Comparison of ENCODE assay signal across 22 cellular contexts in genomic region chr9:130532426-130532825, GRCh38.
"Had no signal": no experiment of that assay in that cellular context is flagged by ENCODE, and none has a peak within 500 bp of the region (broad histone marks: within the 10 kb centered on the region; RNA-seq: fewer than 3 reads in every experiment).

No MANE protein-coding gene starts in this region.

- ATAC-seq: naive thymus-derived CD8-positive, alpha-beta T cell had no signal

- H3K4me2 ChIP-seq: hepatocyte had no signal

- H3K9me3 ChIP-seq: left ventricle myocardium inferior, neutrophil, ovary, prostate gland, testis, vagina had no signal

- H2AFZ ChIP-seq: hepatocyte had no signal

- FAIRE-seq: endometrium had no signal

- H3K79me2 ChIP-seq: hepatocyte had no signal

- H3K27me3 ChIP-seq: ovary, testis, vagina had no signal

- DNase-seq: activated CD4-positive, alpha-beta T cell treated with anti-CD3 and anti-CD28 coated beads, Interleukin-2, amount 50 U/mL, for 1 hour; activated CD4-positive, CD25-positive, alpha-beta regulatory T cell treated with anti-CD3 and anti-CD28 coated beads, Interleukin-2, amount 50 U/mL, for 72 hours; activated naive CD4-positive, alpha-beta T cell treated with Interleukin-2 at 50 U/mL for 16 hours; activated naive CD8-positive, alpha-beta T cell treated with anti-CD3 and anti-CD28 coated beads for 36 hours; activated T-cell treated with anti-CD3 and anti-CD28 coated beads, Interleukin-2, amount 50 U/mL, for 48 hours; amniotic stem cell; effector CD4-positive, alpha-beta T cell; foreskin melanocyte; immature natural killer cell; kidney glomerular epithelial cell; left ventricle myocardium inferior; naive thymus-derived CD8-positive, alpha-beta T cell; ovary; stimulated activated CD4-positive, alpha-beta T cell treated with anti-CD3 and anti-CD28 coated beads, Interleukin-4, amount 100 ng/mL, for 1 hour; stimulated activated naive CD4-positive, alpha-beta T cell; testis; WERI-Rb-1 had no signal

- H3K4me3 ChIP-seq: hepatocyte, left ventricle myocardium inferior, ovary, prostate gland, testis, vagina had no signal

- H3K27ac ChIP-seq: hepatocyte, left ventricle myocardium inferior, neutrophil, ovary, prostate gland, testis, vagina, WERI-Rb-1 had no signal

- H3K4me1 ChIP-seq: prostate gland had no signal

- H3K36me3 ChIP-seq: left ventricle myocardium inferior, neutrophil, ovary, prostate gland, vagina, WERI-Rb-1 had no signal
